1 cellular context compared by ENCODE assay signal in the genomic region with DNA sequence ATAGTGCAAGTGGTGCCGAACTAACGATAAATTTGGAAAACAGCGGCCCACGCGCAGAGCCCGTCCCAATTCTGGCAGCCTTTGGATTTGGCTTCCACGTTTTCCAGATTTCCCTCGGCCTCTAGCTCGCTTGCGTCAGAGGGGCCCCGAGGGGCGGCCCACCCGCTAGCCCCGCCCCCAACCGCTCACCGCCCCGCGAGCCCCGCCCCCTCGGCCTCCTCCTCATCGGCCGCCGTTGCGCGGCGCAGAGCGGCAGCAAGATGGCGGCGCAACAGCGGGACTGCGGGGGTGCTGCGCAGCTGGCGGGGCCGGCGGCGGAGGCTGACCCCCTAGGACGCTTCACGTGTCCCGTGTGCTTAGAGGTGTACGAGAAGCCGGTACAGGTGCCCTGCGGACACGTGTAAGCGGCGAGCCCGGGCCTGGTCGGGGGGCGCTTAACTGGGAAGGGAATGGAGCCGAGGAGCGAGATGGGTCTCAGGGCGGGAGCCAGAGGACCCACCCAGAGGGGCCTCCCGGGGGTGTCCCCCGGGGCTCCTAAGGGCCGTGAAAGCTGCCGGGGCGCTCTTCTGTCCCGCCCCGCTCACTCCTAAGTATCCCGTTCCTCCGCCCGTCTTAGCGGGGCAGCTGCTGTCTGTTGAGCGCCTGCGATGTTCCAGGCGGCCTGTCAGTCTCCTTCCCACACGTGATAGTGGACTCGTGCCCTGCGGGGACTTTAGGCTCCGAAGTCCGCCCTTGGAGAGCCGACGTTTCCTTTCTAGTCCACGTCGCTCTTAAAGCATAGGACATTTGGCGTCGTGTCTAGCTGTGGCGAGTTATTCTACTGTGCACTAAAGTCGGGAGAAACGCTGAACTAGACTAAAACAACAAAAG.
TF ChIP-seq lines count a peak whose summit lies in the region.

A gene with protein sequence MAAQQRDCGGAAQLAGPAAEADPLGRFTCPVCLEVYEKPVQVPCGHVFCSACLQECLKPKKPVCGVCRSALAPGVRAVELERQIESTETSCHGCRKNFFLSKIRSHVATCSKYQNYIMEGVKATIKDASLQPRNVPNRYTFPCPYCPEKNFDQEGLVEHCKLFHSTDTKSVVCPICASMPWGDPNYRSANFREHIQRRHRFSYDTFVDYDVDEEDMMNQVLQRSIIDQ (plus strand): TSS at position 245 of the 870 bp plus-strand sequence. CDS start 16 bp downstream, at position 261.

TF ChIP-seq in endothelial cell of umbilical vein, 7 proteins besides CTCF, POLR2A, EP300 and RAD21:
- no peak for TF ChIP-seq GATA2 (IDR thresholded peaks at IDR 0.05; ENCODE audit: insufficient read depth, insufficient read length, low read depth, low read length)
- TF ChIP-seq POLR2AphosphoS5 (IDR thresholded peaks at IDR 0.05; ENCODE audit: insufficient read depth, low read depth, low read length) = peak; percentile 85
- TF ChIP-seq, protein P1, sequence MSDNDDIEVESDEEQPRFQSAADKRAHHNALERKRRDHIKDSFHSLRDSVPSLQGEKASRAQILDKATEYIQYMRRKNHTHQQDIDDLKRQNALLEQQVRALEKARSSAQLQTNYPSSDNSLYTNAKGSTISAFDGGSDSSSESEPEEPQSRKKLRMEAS (IDR thresholded peaks at IDR 0.05; ENCODE audit: insufficient read depth, insufficient read length) = no peak
